Comparison of ENCODE assay signal across 23 cellular contexts in genomic region chr6:26220353-26220970, GRCh38.
DNase-seq lines count a peak whose midpoint lies in the region; ATAC-seq, FAIRE-seq and TF ChIP-seq lines count a peak whose summit lies in the region.
"Had no signal": no experiment of that assay in that cellular context is flagged by ENCODE, and none has a peak within 500 bp of the region (broad histone marks: within the 10 kb centered on the region; RNA-seq: fewer than 3 reads in every experiment).

No MANE protein-coding gene starts in this region.

- H3K4me2 ChIP-seq in Loucy (ENCODE audit: low read depth, low read length, poor library complexity, severe bottlenecking) = no peak overlapping the region
- H3K4me2 ChIP-seq: SK-N-SH had no signal

- CTCF ChIA-PET in activated naive CD4-positive, alpha-beta T cell treated with anti-CD3 and anti-CD28 coated beads for 36 hours (lab: Charles Lee) = interaction anchor here (0.7 kb wide), 1 partner anchor 16 kb away, joined by 3 read pairs; no protein-coding TSS in a partner anchor

- H3K4me3 ChIP-seq in Loucy (ENCODE audit: low read length, poor library complexity, severe bottlenecking) (no peak overlapping the region), small intestine (ENCODE audit: low read depth in 1 of 2, low read length in 2 of 2) (no peak overlapping the region)
- H3K4me3 ChIP-seq: Peyer's patch, psoas muscle, skin epidermis, uterus had no signal

- H3K36me3 ChIP-seq in Loucy (ENCODE audit: insufficient read depth, low read length) = no peaks in the 10 kb centered on the region
- H3K36me3 ChIP-seq in small intestine (ENCODE audit: control insufficient read depth in 2 of 2, insufficient read depth in 2 of 2, low read length in 2 of 2) = no peaks in the 10 kb centered on the region
- H3K36me3 ChIP-seq: uterus had no signal

- H3K9me2 ChIP-seq in Loucy (replicated peaks; ENCODE audit: low read depth, low read length) = no peaks in the 10 kb centered on the region
- H3K9me2 ChIP-seq: SK-N-SH had no signal

- H3K4me1 ChIP-seq in Loucy (ENCODE audit: insufficient read depth, low read length, poor library complexity, severe bottlenecking) (peaks cover 62% of the 10 kb centered on the region), small intestine (ENCODE audit: control insufficient read depth in 2 of 2, insufficient read depth in 1 of 2, low read depth in 1 of 2, low read length in 1 of 2) (no peaks in the 10 kb centered on the region)

- no peaks in the 10 kb centered on the region for H3K27me3 Mint-ChIP-seq in activated naive CD4-positive, alpha-beta T cell treated with anti-CD3 and anti-CD28 coated beads for 36 hours (ENCODE audit: low read depth)
- H3K27me3 Mint-ChIP-seq in activated naive CD8-positive, alpha-beta T cell treated with anti-CD3 and anti-CD28 coated beads, Interleukin-2, amount 50 U/mL, for 24 hours = no peaks in the 10 kb centered on the region
- H3K27me3 Mint-ChIP-seq: activated T-helper 17 cell treated with anti-CD3 and anti-CD28 coated beads, Interleukin-2, amount 50 U/mL, for 72 hours; naive thymus-derived CD4-positive, alpha-beta T cell had no signal

- no peaks in the 10 kb centered on the region for H3K4me1 Mint-ChIP-seq in activated naive CD4-positive, alpha-beta T cell treated with anti-CD3 and anti-CD28 coated beads for 36 hours (ENCODE audit: low read depth)
- H3K4me1 Mint-ChIP-seq in activated naive CD8-positive, alpha-beta T cell treated with anti-CD3 and anti-CD28 coated beads, Interleukin-2, amount 50 U/mL, for 24 hours = peaks cover 2% of the 10 kb centered on the region
- peaks cover 6% of the 10 kb centered on the region for H3K4me1 Mint-ChIP-seq in stimulated activated effector memory CD8-positive, alpha-beta T cell treated with anti-CD3 and anti-CD28 coated beads, Interleukin-12 subunit alpha, Interleukin-12 subunit beta, amount 100 ng/mL, for 72 hours

- no peak for ATAC-seq in activated naive CD8-positive, alpha-beta T cell treated with anti-CD3 and anti-CD28 coated beads, Interleukin-2, amount 50 U/mL, for 24 hours
- ATAC-seq in stimulated activated effector memory CD8-positive, alpha-beta T cell treated with anti-CD3 and anti-CD28 coated beads, Interleukin-12 subunit alpha, Interleukin-12 subunit beta, amount 100 ng/mL, for 72 hours = no peak
- ATAC-seq: activated T-helper 17 cell treated with anti-CD3 and anti-CD28 coated beads, Interleukin-2, amount 50 U/mL, for 72 hours; naive thymus-derived CD4-positive, alpha-beta T cell; psoas muscle had no signal

- peaks cover 21% of the 10 kb centered on the region for H3F3A ChIP-seq in Loucy (ENCODE audit: low read depth)

- no peak for FAIRE-seq in small intestine (lab: Jason Lieb, UNC)
- FAIRE-seq: colon, kidney had no signal

- H3K36me3 Mint-ChIP-seq in activated naive CD4-positive, alpha-beta T cell treated with anti-CD3 and anti-CD28 coated beads for 36 hours (ENCODE audit: low read depth) = no peaks in the 10 kb centered on the region
- H3K36me3 Mint-ChIP-seq in activated naive CD8-positive, alpha-beta T cell treated with anti-CD3 and anti-CD28 coated beads, Interleukin-2, amount 50 U/mL, for 24 hours (ENCODE audit: low read depth) = no peaks in the 10 kb centered on the region
- no peaks in the 10 kb centered on the region for H3K36me3 Mint-ChIP-seq in stimulated activated effector memory CD8-positive, alpha-beta T cell treated with anti-CD3 and anti-CD28 coated beads, Interleukin-12 subunit alpha, Interleukin-12 subunit beta, amount 100 ng/mL, for 72 hours
- H3K36me3 Mint-ChIP-seq: naive thymus-derived CD4-positive, alpha-beta T cell had no signal

- H3K9me3 Mint-ChIP-seq in activated naive CD4-positive, alpha-beta T cell treated with anti-CD3 and anti-CD28 coated beads for 36 hours = no peaks in the 10 kb centered on the region
- no peaks in the 10 kb centered on the region for H3K9me3 Mint-ChIP-seq in activated naive CD8-positive, alpha-beta T cell treated with anti-CD3 and anti-CD28 coated beads, Interleukin-2, amount 50 U/mL, for 24 hours
- no peaks in the 10 kb centered on the region for H3K9me3 Mint-ChIP-seq in stimulated activated effector memory CD8-positive, alpha-beta T cell treated with anti-CD3 and anti-CD28 coated beads, Interleukin-12 subunit alpha, Interleukin-12 subunit beta, amount 100 ng/mL, for 72 hours
- H3K9me3 Mint-ChIP-seq: activated T-helper 17 cell treated with anti-CD3 and anti-CD28 coated beads, Interleukin-2, amount 50 U/mL, for 72 hours had no signal

- H3K9me3 ChIP-seq in Loucy (ENCODE audit: insufficient read depth, low read depth, low read length) (no peaks in the 10 kb centered on the region), small intestine (ENCODE audit: control insufficient read depth, low read depth) (no peaks in the 10 kb centered on the region)
- H3K9me3 ChIP-seq: psoas muscle, SK-N-SH, uterus had no signal

- peak overlapping the region; percentile 97 for H3K9ac ChIP-seq in Loucy (ENCODE audit: low read depth, low read length, poor library complexity, severe bottlenecking)
- H3K9ac ChIP-seq: SK-N-SH had no signal

- H2AFZ ChIP-seq in Loucy (ENCODE audit: low read length) = no peak overlapping the region

- DNase-seq in activated naive CD4-positive, alpha-beta T cell treated with anti-CD3 and anti-CD28 coated beads for 36 hours = no peak
- DNase-seq in activated naive CD4-positive, alpha-beta T cell treated with anti-CD3 and anti-CD28 coated beads, Interleukin-2, amount 50 U/mL, for 16 hours = no peak
- DNase-seq in activated naive CD8-positive, alpha-beta T cell treated with anti-CD3 and anti-CD28 coated beads, Interleukin-2, amount 50 U/mL, for 24 hours = no peak
- no peak for DNase-seq in stimulated activated effector memory CD8-positive, alpha-beta T cell treated with anti-CD3 and anti-CD28 coated beads, Interleukin-12 subunit alpha, Interleukin-12 subunit beta, amount 100 ng/mL, for 72 hours (ENCODE audit: low spot score in 2 of 2)
- DNase-seq in erythroblast (lab: John Stamatoyannopoulos, UW) (no peak), small intestine (no peak)
- DNase-seq in central memory CD4-positive, alpha-beta T cell = no peak
- DNase-seq: COR-L47; EL; kidney; mammary epithelial cell; naive thymus-derived CD4-positive, alpha-beta T cell; NCI-H1694; NCI-H82; Peyer's patch; psoas muscle; SK-N-SH; stimulated activated CD4-positive, alpha-beta T cell treated with anti-CD3 and anti-CD28 coated beads, Interleukin-4, amount 100 ng/mL, for 1 hour; uterus had no signal

- TF ChIP-seq CTCF in Loucy (conservative IDR thresholded peaks at IDR 0.05; ENCODE audit: low read length) = no peak

- TF ChIP-seq POLR2A in erythroblast (IDR thresholded peaks at IDR 0.05; ENCODE audit: low read length) = no peak

- H3K27me3 ChIP-seq in Loucy (ENCODE audit: insufficient read depth, low read length, poor library complexity, severe bottlenecking) (no peaks in the 10 kb centered on the region), small intestine (ENCODE audit: control insufficient read depth in 2 of 2, insufficient read depth in 2 of 2, low read length in 2 of 2) (no peaks in the 10 kb centered on the region)
- H3K27me3 ChIP-seq: Peyer's patch had no signal

- WGBS in small intestine, 3 donors = 76 to 94% (median 91%) methylated on average over 3 of the region's 3 CpGs

- no peaks in the 10 kb centered on the region for H4K20me1 ChIP-seq in Loucy (ENCODE audit: insufficient read depth, low read length, poor library complexity, severe bottlenecking)

- H3K4me3 Mint-ChIP-seq in activated naive CD4-positive, alpha-beta T cell treated with anti-CD3 and anti-CD28 coated beads for 36 hours = no peak overlapping the region
- H3K4me3 Mint-ChIP-seq in activated naive CD8-positive, alpha-beta T cell treated with anti-CD3 and anti-CD28 coated beads, Interleukin-2, amount 50 U/mL, for 24 hours = peak overlapping the region; percentile 22
- no peak overlapping the region for H3K4me3 Mint-ChIP-seq in stimulated activated effector memory CD8-positive, alpha-beta T cell treated with anti-CD3 and anti-CD28 coated beads, Interleukin-12 subunit alpha, Interleukin-12 subunit beta, amount 100 ng/mL, for 72 hours
- H3K4me3 Mint-ChIP-seq: activated T-helper 17 cell treated with anti-CD3 and anti-CD28 coated beads, Interleukin-2, amount 50 U/mL, for 72 hours had no signal

- intact Hi-C loops in activated naive CD4-positive, alpha-beta T cell treated with anti-CD3 and anti-CD28 coated beads for 36 hours (cut with micrococcal nuclease) = no loop called here

- H3K79me2 ChIP-seq in Loucy (ENCODE audit: insufficient read depth, low read length) = peaks cover 12% of the 10 kb centered on the region

- peak overlapping the region; percentile 30 for H3K27ac Mint-ChIP-seq in activated naive CD4-positive, alpha-beta T cell treated with anti-CD3 and anti-CD28 coated beads for 36 hours
- no peak overlapping the region for H3K27ac Mint-ChIP-seq in activated naive CD8-positive, alpha-beta T cell treated with anti-CD3 and anti-CD28 coated beads, Interleukin-2, amount 50 U/mL, for 24 hours
- peak overlapping the region; percentile 27 for H3K27ac Mint-ChIP-seq in stimulated activated effector memory CD8-positive, alpha-beta T cell treated with anti-CD3 and anti-CD28 coated beads, Interleukin-12 subunit alpha, Interleukin-12 subunit beta, amount 100 ng/mL, for 72 hours
- H3K27ac Mint-ChIP-seq: activated T-helper 17 cell treated with anti-CD3 and anti-CD28 coated beads, Interleukin-2, amount 50 U/mL, for 72 hours had no signal

- H3K27ac ChIP-seq in small intestine (ENCODE audit: low read depth in 1 of 2, low read length in 1 of 2) = no peak overlapping the region
- H3K27ac ChIP-seq: Peyer's patch, psoas muscle, skin epidermis, uterus had no signal
